Comparison of ENCODE assay signal across 19 cellular contexts in genomic region chr7:124124201-124124600, GRCh38.
DNase-seq lines count a peak whose midpoint lies in the region; ATAC-seq and FAIRE-seq lines count a peak whose summit lies in the region.
"Had no signal": no experiment of that assay in that cellular context is flagged by ENCODE, and none has a peak within 500 bp of the region (broad histone marks: within the 10 kb centered on the region; RNA-seq: fewer than 3 reads in every experiment).

No MANE protein-coding gene starts in this region.

- no peak for ATAC-seq in HG03280 (IDR thresholded peaks at IDR 0.05; ENCODE audit: unreplicated experiment)

- DNase-seq in dermis microvascular lymphatic vessel endothelial cell (ENCODE audit: low read depth in 2 of 2) (peak; percentile 26 to 80), iris pigment epithelial cell (ENCODE audit: low read depth) (peak; percentile 1), NCI-H774 (lab: John Stamatoyannopoulos, UW) (no peak), H7 (no peak), HuH-7 (ENCODE audit: low spot score) (no peak)
- DNase-seq: C1 segment of cervical spinal cord; Calu3; CD4-positive, alpha-beta memory T cell; COR-L47; DMS79; EL; GF-D8; GOT3; HCEC 1CT had no signal

- H3K36me3 ChIP-seq in H7 (replicated peaks; ENCODE audit: control insufficient read depth, insufficient read depth, low read length) = no peaks in the 10 kb centered on the region

- FAIRE-seq in G401.6 (lab: Jason Lieb, UNC) = peak; percentile 3
- FAIRE-seq: GM12891, GM18507, H54 had no signal

- no peak overlapping the region for H3K4me3 ChIP-seq in H7 (ENCODE audit: insufficient read depth, low read depth, low read length)

- H3K27me3 ChIP-seq in H7 (ENCODE audit: control insufficient read depth, insufficient read depth, low read length) = no peaks in the 10 kb centered on the region

Comparison
In these comparisons a context has a peak if more than half of its experiments do, and no peak if none do; other contexts are left out.
1. DNase-seq: peak in dermis microvascular lymphatic vessel endothelial cell (2 of 2) and iris pigment epithelial cell (single experiment); none in NCI-H774 (single experiment), H7 (single experiment) and HuH-7 (single experiment).